In genomic region chr15:84600687-84601554, GRCh38 we compare ENCODE assay signal across 8 cellular contexts. TPM values are rescaled to one million over a fixed set of nuclear protein-coding genes. Genes with fewer than 3 reads are reported as not detected.
A peak's percentile ranks its signal among the peaks of the same experiment; 100 is the strongest.
DNase-seq lines count a peak whose midpoint lies in the region; ATAC-seq and TF ChIP-seq lines count a peak whose summit lies in the region.

ZSCAN2 (plus strand) TSS chr15:84601009; CDS start chr15:84603928, 2,919 bp downstream.

- H3K27me3 ChIP-seq in PC-9 (ENCODE audit: insufficient read depth, low read depth) (no peaks in the 10 kb centered on the region), muscle layer of colon (ENCODE audit: control insufficient read depth in 1 of 2, insufficient read depth in 2 of 2, low read length in 2 of 2) (no peaks in the 10 kb centered on the region)

- BruUV-seq in PC-9 (replicated peaks; lab: Mats Ljungman, UMichigan) = TSS peak; percentile 41

- TF ChIP-seq CTCF in PC-9 (conservative IDR thresholded peaks at IDR 0.05) = no peak

- H3K79me2 ChIP-seq in PC-9 (ENCODE audit: low read depth) = 0 out of 2 replicates have a peak, but pooled peaks cover 4% of the 10 kb centered on the region

- DNase-seq in DMS53 (lab: John Stamatoyannopoulos, UW) (peak; percentile 96), KBM-7 (peak; percentile 99), PC-9 (peak; percentile 87 to 94)
- DNase-seq in activated T-cell treated with anti-CD3 and anti-CD28 coated beads, Interleukin-2, amount 50 U/mL, for 4 hours = peak; percentile 88
- peak; percentile 84 to 87 for DNase-seq in stimulated activated CD8-positive, alpha-beta memory T cell treated with anti-CD3 and anti-CD28 coated beads, Interleukin-7, amount 100 ng/mL, for 1 hour (ENCODE audit: low read depth in 2 of 2)

- H3K4me1 Mint-ChIP-seq in activated T-cell treated with anti-CD3 and anti-CD28 coated beads, Interleukin-2, amount 50 U/mL, for 4 hours (ENCODE audit: low read depth) = peaks cover 67% of the 10 kb centered on the region

- in situ Hi-C loops in KBM-7 (cut with MboI; ENCODE audit: low pct_unique_long_range_greater_than_20kb, low sequenced_read_pairs) = no loop called here

- H3K36me3 ChIP-seq in PC-9 (ENCODE audit: low read depth) = no peaks in the 10 kb centered on the region
- peaks cover 8% of the 10 kb centered on the region for H3K36me3 ChIP-seq in muscle layer of colon (ENCODE audit: insufficient read depth, low read length)

- POLR2A ChIA-PET in PC-9 (lab: Charles Lee; ENCODE audit: unreplicated experiment) = no interaction called here

- H3K4me3 Mint-ChIP-seq in activated T-cell treated with anti-CD3 and anti-CD28 coated beads, Interleukin-2, amount 50 U/mL, for 4 hours = peak within 1 kb of the TSS; percentile 85

- CTCF ChIA-PET in PC-9 (lab: Charles Lee) = interaction anchor here (0.6 kb wide), 1 partner anchor 15 kb away, joined by 3 read pairs; no protein-coding TSS in a partner anchor

- H3K4me1 ChIP-seq in PC-9 (replicated peaks; ENCODE audit: insufficient read depth) (peaks cover 6% of the 10 kb centered on the region), muscle layer of colon (ENCODE audit: insufficient read depth, low read length) (no peaks in the 10 kb centered on the region)

- H3K9ac ChIP-seq in muscle layer of colon (ENCODE audit: low read length) = peak within 1 kb of the TSS; percentile 53

- intact Hi-C loops in PC-9 (cut with micrococcal nuclease; ENCODE audit: unreplicated experiment) = loop anchor here (2.0 to 5.0 kb wide), 5 partner anchors 30 to 381 kb away; partner anchors contain the start of genes PDE8A, SEC11A and WDR73

- no peaks in the 10 kb centered on the region for H3K9me3 ChIP-seq in PC-9 (ENCODE audit: insufficient read depth, low read depth)
- no peaks in the 10 kb centered on the region for H3K9me3 ChIP-seq in muscle layer of colon (ENCODE audit: low read length)

- H3K9me2 ChIP-seq in PC-9 (ENCODE audit: insufficient read depth) = no peaks in the 10 kb centered on the region

- H3K36me3 Mint-ChIP-seq in activated T-cell treated with anti-CD3 and anti-CD28 coated beads, Interleukin-2, amount 50 U/mL, for 4 hours (ENCODE audit: insufficient read depth) = peaks cover 8% of the 10 kb centered on the region

- H3K9me3 Mint-ChIP-seq in activated T-cell treated with anti-CD3 and anti-CD28 coated beads, Interleukin-2, amount 50 U/mL, for 4 hours = no peaks in the 10 kb centered on the region

- H3K27ac ChIP-seq in PC-9 (peak within 1 kb of the TSS; percentile 24; the same call in 1 of the 2 replicates), muscle layer of colon (ENCODE audit: low read depth, low read length) (peak within 1 kb of the TSS; percentile 80)

- H4K20me1 ChIP-seq in PC-9 (ENCODE audit: insufficient read depth) = no peaks in the 10 kb centered on the region

- H3K4me3 ChIP-seq in PC-9 = peak within 1 kb of the TSS; percentile 88
- peak within 1 kb of the TSS; percentile 99 for H3K4me3 ChIP-seq in muscle layer of colon (ENCODE audit: low read depth in 1 of 2, low read length in 2 of 2)

- no peaks in the 10 kb centered on the region for H3K27me3 Mint-ChIP-seq in activated T-cell treated with anti-CD3 and anti-CD28 coated beads, Interleukin-2, amount 50 U/mL, for 4 hours (ENCODE audit: low read depth)

- ATAC-seq in GM21723 (IDR thresholded peaks at IDR 0.05; ENCODE audit: unreplicated experiment) (peak; percentile 88), esophagus mucosa (peak; percentile 97)
- ATAC-seq in activated T-cell treated with anti-CD3 and anti-CD28 coated beads, Interleukin-2, amount 50 U/mL, for 4 hours = peak; percentile 96 to 98

- peak within 1 kb of the TSS; percentile 95 for H3K4me2 ChIP-seq in PC-9

- peak within 1 kb of the TSS; percentile 98 for H2AFZ ChIP-seq in PC-9

- peaks cover 13% of the 10 kb centered on the region; the same call in 1 of the 2 replicates for H3F3A ChIP-seq in PC-9 (ENCODE audit: insufficient read depth, low read depth)

RNA-seq across cellular contexts. Expression of gene ZSCAN2, which starts in this region (rescaled TPM):
- total RNA-seq in PC-9 (2021) (9.7 and 11.3 TPM in 2 replicates), esophagus mucosa (0.92 TPM)
- 1 to 10 TPM; 6.3 to 9.3 (median 6.6) TPM for total RNA-seq in activated T-cell treated with anti-CD3 and anti-CD28 coated beads, Interleukin-2, amount 50 U/mL, for 4 hours

Comparison
In these comparisons a context has a peak if more than half of its experiments do, and no peak if none do; other contexts are left out.
1. Peak in every context shown above with its lines: DNase-seq, ATAC-seq, H3K4me3 ChIP-seq and H3K27ac ChIP-seq.
2. Peak in ATAC-seq in esophagus mucosa; RNA of the gene not detected or under 1 TPM.